Comparison of ENCODE assay signal across 8 cellular contexts in the genomic region with DNA sequence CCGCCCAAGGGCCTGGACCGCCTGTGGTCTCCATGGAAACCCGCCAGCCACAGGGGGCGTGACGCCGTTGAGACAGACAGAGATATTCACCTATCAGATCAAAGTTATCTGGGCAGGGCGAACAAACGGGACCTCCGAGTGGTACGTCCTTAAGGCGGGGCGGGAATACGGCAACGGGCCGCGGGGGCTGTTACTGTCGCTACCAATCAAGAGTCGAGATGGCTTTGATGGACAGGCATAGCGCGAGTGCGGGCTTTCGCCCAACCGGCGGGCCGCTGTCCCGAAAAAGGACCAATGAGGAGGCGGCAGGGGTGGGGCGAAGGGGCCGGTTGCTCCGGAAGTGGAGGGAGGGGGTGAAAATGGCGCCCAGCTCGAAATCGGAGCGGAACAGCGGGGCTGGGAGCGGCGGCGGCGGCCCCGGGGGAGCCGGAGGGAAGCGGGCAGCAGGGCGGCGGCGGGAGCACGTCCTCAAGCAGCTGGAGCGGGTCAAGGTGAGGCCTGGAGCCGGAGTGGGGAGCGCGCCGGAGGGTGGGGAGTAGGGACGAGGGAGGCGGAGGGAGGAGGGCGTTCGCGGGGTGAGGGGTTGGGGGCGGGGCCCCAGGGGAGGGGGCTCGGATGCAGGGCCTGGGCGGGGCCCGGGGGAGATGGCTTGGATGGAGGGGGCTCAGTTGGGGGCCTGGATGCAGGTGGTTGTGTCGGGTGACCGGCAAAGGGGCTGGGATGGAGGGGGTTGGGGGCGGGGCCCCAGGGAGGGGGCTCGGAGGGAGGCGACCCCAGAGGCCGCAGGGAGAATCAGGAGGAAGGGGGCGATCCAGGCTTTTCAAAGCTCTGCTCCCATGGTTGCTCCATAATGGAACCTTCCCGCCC. TPM values are rescaled to one million over a fixed set of nuclear protein-coding genes. Genes with fewer than 3 reads are reported as not detected.
DNase-seq lines count a peak whose midpoint lies in the region; ATAC-seq and TF ChIP-seq lines count a peak whose summit lies in the region.

A gene with protein sequence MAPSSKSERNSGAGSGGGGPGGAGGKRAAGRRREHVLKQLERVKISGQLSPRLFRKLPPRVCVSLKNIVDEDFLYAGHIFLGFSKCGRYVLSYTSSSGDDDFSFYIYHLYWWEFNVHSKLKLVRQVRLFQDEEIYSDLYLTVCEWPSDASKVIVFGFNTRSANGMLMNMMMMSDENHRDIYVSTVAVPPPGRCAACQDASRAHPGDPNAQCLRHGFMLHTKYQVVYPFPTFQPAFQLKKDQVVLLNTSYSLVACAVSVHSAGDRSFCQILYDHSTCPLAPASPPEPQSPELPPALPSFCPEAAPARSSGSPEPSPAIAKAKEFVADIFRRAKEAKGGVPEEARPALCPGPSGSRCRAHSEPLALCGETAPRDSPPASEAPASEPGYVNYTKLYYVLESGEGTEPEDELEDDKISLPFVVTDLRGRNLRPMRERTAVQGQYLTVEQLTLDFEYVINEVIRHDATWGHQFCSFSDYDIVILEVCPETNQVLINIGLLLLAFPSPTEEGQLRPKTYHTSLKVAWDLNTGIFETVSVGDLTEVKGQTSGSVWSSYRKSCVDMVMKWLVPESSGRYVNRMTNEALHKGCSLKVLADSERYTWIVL (plus strand): TSS at position 356 of the 867 bp plus-strand sequence. CDS start 4 bp downstream, at position 360.

- H3K9me3 Mint-ChIP-seq in activated T-cell treated with anti-CD3 and anti-CD28 coated beads, Interleukin-2, amount 50 U/mL, for 24 hours: no peaks in the 10 kb centered on the region

- no peaks in the 10 kb centered on the region for H3K27me3 Mint-ChIP-seq in activated T-cell treated with anti-CD3 and anti-CD28 coated beads, Interleukin-2, amount 50 U/mL, for 24 hours

- H3K4me1 Mint-ChIP-seq in activated T-cell treated with anti-CD3 and anti-CD28 coated beads, Interleukin-2, amount 50 U/mL, for 24 hours (ENCODE audit: low read depth): peaks cover 22% of the 10 kb centered on the region

- H3K27ac Mint-ChIP-seq in activated T-cell treated with anti-CD3 and anti-CD28 coated beads, Interleukin-2, amount 50 U/mL, for 24 hours: peak within 1 kb of the TSS; percentile 94

- H3K4me3 ChIP-seq in epithelial cell of proximal tubule (ENCODE audit: low read depth, low read length): peak within 1 kb of the TSS; percentile 77

- DNase-seq in DMS153 treated with DMSO at 0.1 percent for 48 hours (lab: John Stamatoyannopoulos, UW; ENCODE audit: unreplicated experiment): peak; percentile 97
- DNase-seq in KBM-7: peak; percentile 99
- DNase-seq in activated T-cell treated with anti-CD3 and anti-CD28 coated beads, Interleukin-2, amount 50 U/mL, for 24 hours: peak; percentile 96
- DNase-seq in epithelial cell of proximal tubule (ENCODE audit: low read depth): peak; percentile 86
- DNase-seq in mucosa of gallbladder (ENCODE audit: low spot score): peak; percentile 100
- peak; percentile 98 for DNase-seq in stimulated activated CD8-positive, alpha-beta memory T cell treated with anti-CD3 and anti-CD28 coated beads, Interleukin-4, amount 100 ng/mL, for 4 hours (ENCODE audit: low read depth in 2 of 2, low spot score in 1 of 2)

- peaks cover 37% of the 10 kb centered on the region for H3K36me3 Mint-ChIP-seq in activated T-cell treated with anti-CD3 and anti-CD28 coated beads, Interleukin-2, amount 50 U/mL, for 24 hours (ENCODE audit: low read depth)

- peak within 1 kb of the TSS; percentile 94 for H3K4me3 Mint-ChIP-seq in activated T-cell treated with anti-CD3 and anti-CD28 coated beads, Interleukin-2, amount 50 U/mL, for 24 hours

- in situ Hi-C loops in KBM-7 (cut with MboI; ENCODE audit: low pct_unique_long_range_greater_than_20kb, low sequenced_read_pairs): no loop called here

- no peak for TF ChIP-seq CTCF in epithelial cell of proximal tubule (conservative IDR thresholded peaks at IDR 0.05; ENCODE audit: low read depth, low read length)

- ATAC-seq in GM21717 (IDR thresholded peaks at IDR 0.05; ENCODE audit: unreplicated experiment): peak; percentile 88

TF ChIP-seq in PFSK-1, 5 proteins besides CTCF, POLR2A, EP300 and RAD21:
- peak; percentile 63 for TF ChIP-seq POLR2AphosphoS5 (IDR thresholded peaks at IDR 0.05; ENCODE audit: low read depth, low read length)
- TF ChIP-seq, protein P1, sequence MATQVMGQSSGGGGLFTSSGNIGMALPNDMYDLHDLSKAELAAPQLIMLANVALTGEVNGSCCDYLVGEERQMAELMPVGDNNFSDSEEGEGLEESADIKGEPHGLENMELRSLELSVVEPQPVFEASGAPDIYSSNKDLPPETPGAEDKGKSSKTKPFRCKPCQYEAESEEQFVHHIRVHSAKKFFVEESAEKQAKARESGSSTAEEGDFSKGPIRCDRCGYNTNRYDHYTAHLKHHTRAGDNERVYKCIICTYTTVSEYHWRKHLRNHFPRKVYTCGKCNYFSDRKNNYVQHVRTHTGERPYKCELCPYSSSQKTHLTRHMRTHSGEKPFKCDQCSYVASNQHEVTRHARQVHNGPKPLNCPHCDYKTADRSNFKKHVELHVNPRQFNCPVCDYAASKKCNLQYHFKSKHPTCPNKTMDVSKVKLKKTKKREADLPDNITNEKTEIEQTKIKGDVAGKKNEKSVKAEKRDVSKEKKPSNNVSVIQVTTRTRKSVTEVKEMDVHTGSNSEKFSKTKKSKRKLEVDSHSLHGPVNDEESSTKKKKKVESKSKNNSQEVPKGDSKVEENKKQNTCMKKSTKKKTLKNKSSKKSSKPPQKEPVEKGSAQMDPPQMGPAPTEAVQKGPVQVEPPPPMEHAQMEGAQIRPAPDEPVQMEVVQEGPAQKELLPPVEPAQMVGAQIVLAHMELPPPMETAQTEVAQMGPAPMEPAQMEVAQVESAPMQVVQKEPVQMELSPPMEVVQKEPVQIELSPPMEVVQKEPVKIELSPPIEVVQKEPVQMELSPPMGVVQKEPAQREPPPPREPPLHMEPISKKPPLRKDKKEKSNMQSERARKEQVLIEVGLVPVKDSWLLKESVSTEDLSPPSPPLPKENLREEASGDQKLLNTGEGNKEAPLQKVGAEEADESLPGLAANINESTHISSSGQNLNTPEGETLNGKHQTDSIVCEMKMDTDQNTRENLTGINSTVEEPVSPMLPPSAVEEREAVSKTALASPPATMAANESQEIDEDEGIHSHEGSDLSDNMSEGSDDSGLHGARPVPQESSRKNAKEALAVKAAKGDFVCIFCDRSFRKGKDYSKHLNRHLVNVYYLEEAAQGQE (IDR thresholded peaks at IDR 0.05; ENCODE audit: insufficient read depth in 1 of 2, low read depth in 2 of 2, low read length in 2 of 2): no peak; a peak in 1 of 4 replicates
- no peak; the same call in 1 of the 2 replicates for TF ChIP-seq SIN3A (IDR thresholded peaks at IDR 0.05; ENCODE audit: borderline replicate concordance, insufficient read depth, low read length)
- TF ChIP-seq TAF1 (IDR thresholded peaks at IDR 0.05; ENCODE audit: borderline replicate concordance, insufficient read depth, low read length): peak; percentile 90
- TF ChIP-seq FOXP2 (optimal IDR thresholded peaks at IDR 0.05; ENCODE audit: borderline replicate concordance, extremely low read depth, extremely low read length, insufficient read depth): no peak

RNA-seq across cellular contexts. Expression of the gene that starts here (rescaled TPM):
- 68.1 TPM for polyA plus RNA-seq in PFSK-1 (2012; ENCODE audit: insufficient read length, low read depth)
- total RNA-seq in epithelial cell of proximal tubule (49.5 and 52.5 TPM in 2 replicates), mucosa of gallbladder (33.7 TPM)

Comparison
In these comparisons a context has a peak if more than half of its experiments do, and no peak if none do; other contexts are left out.
1. Peak in every context shown above with its lines: DNase-seq, ATAC-seq and H3K4me3 ChIP-seq.